8 cellular contexts compared by ENCODE assay signal in genomic region chr5:41903892-41904799, GRCh38. TPM values are rescaled to one million over a fixed set of nuclear protein-coding genes. Genes with fewer than 3 reads are reported as not detected.
DNase-seq lines count a peak whose midpoint lies in the region; ATAC-seq and TF ChIP-seq lines count a peak whose summit lies in the region.

Gene RIMOC1, plus strand, starts transcription at chr5:41904344. Its CDS starts 24 bp downstream, at chr5:41904368.

- peaks cover 16% of the 10 kb centered on the region for H3K4me1 ChIP-seq in PC-9 (replicated peaks; ENCODE audit: insufficient read depth)
- peaks cover 13% of the 10 kb centered on the region for H3K4me1 ChIP-seq in mucosa of descending colon (ENCODE audit: low read depth)

- peak within 1 kb of the TSS; percentile 85 for H2AFZ ChIP-seq in PC-9

- POLR2A ChIA-PET in PC-9 (lab: Charles Lee; ENCODE audit: unreplicated experiment), result interaction anchor here (0.5 to 1.4 kb wide), 10 partner anchors 16 to 1580 kb away, joined by 3 to 24 read pairs (median 4); partner anchors contain the start of genes FBXO4 and TMEM267

- H3K36me3 ChIP-seq in PC-9 (ENCODE audit: low read depth) (peaks cover 27% of the 10 kb centered on the region; the same call in 1 of the 2 replicates), mucosa of descending colon (ENCODE audit: low read depth) (no peaks in the 10 kb centered on the region)

- peak; percentile 100 for DNase-seq in DMS153 (lab: John Stamatoyannopoulos, UW)
- DNase-seq in Jurkat, Clone E6-1 (ENCODE audit: low read depth, low spot score), result peak; percentile 99
- peak; percentile 99 to 100 for DNase-seq in PC-9
- peak; percentile 97 for DNase-seq in activated T-cell treated with anti-CD3 and anti-CD28 coated beads, Interleukin-2, amount 50 U/mL, for 1 hour
- DNase-seq in epithelial cell of prostate (ENCODE audit: low read depth, low spot score), result peak; percentile 99
- peak; percentile 98 to 99 (median 99) for DNase-seq in mucosa of descending colon
- DNase-seq in stimulated activated CD8-positive, alpha-beta memory T cell treated with anti-CD3 and anti-CD28 coated beads, Interleukin-4, amount 100 ng/mL, for 24 hours (ENCODE audit: low read depth), result peak; percentile 97

- TF ChIP-seq CTCF in PC-9 (conservative IDR thresholded peaks at IDR 0.05) (no peak), mucosa of descending colon (IDR thresholded peaks at IDR 0.05) (no peak)

- H4K20me1 ChIP-seq in PC-9 (ENCODE audit: insufficient read depth), result no peaks in the 10 kb centered on the region

- no peaks in the 10 kb centered on the region for H3K9me3 ChIP-seq in PC-9 (ENCODE audit: insufficient read depth, low read depth)
- H3K9me3 ChIP-seq in mucosa of descending colon, result no peaks in the 10 kb centered on the region

- H3K4me3 ChIP-seq in Jurkat, Clone E6-1 (ENCODE audit: low read length), result peak within 1 kb of the TSS; percentile 81
- peak within 1 kb of the TSS; percentile 83 for H3K4me3 ChIP-seq in PC-9
- peak within 1 kb of the TSS; percentile 40 for H3K4me3 ChIP-seq in mucosa of descending colon

- peaks cover 27% of the 10 kb centered on the region for H3K79me2 ChIP-seq in PC-9 (ENCODE audit: low read depth)

- intact Hi-C loops in PC-9 (cut with micrococcal nuclease; ENCODE audit: unreplicated experiment), result loop anchor here (1.0 to 10.0 kb wide), 5 partner anchors 21 to 1221 kb away; partner anchors contain the start of genes FBXO4, OXCT1, RPL37 and TTC33
- intact Hi-C loops in mucosa of descending colon (cut with DNase I, micrococcal nuclease), result no loop called here

- H3F3A ChIP-seq in PC-9 (ENCODE audit: insufficient read depth, low read depth), result no peaks in the 10 kb centered on the region

- peak within 1 kb of the TSS; percentile 90 for H3K4me2 ChIP-seq in PC-9

- no peaks in the 10 kb centered on the region for H3K9me2 ChIP-seq in PC-9 (ENCODE audit: insufficient read depth)

- ATAC-seq in GM21619 (IDR thresholded peaks at IDR 0.05; ENCODE audit: unreplicated experiment) (peak; percentile 98), mucosa of descending colon (peak; percentile 99)

- CTCF ChIA-PET in PC-9 (lab: Charles Lee), result interaction anchor here (0.8 to 1.2 kb wide), 3 partner anchors 21 to 1580 kb away, joined by 3 to 5 read pairs (median 3); partner anchors contain the start of genes FBXO4 and TMEM267

- H3K27me3 ChIP-seq in PC-9 (ENCODE audit: insufficient read depth, low read depth), result no peaks in the 10 kb centered on the region

- TSS peak; percentile 53 for BruUV-seq in PC-9 (replicated peaks; lab: Mats Ljungman, UMichigan)

- H3K27ac ChIP-seq in PC-9 (peak within 1 kb of the TSS; percentile 68), epithelial cell of prostate (peak within 1 kb of the TSS; percentile 73)

RNA-seq across cellular contexts. Expression of gene RIMOC1, which starts in this region (rescaled TPM):
- 4.8 TPM for polyA plus RNA-seq in Jurkat, Clone E6-1 (2012; ENCODE audit: insufficient read depth, insufficient read length)
- 40.1 and 68.6 TPM in 2 replicates for total RNA-seq in PC-9 (2021)
- total RNA-seq in mucosa of descending colon, result 10 to 100 TPM; 21.9 to 28.7 (median 27.5) TPM

Comparison
In these comparisons a context has a peak if more than half of its experiments do, and no peak if none do; other contexts are left out.
1. Peak in every context shown above with its lines: DNase-seq, ATAC-seq, H3K4me3 ChIP-seq and H3K27ac ChIP-seq.